ENCODE assay signal across 27 cellular contexts in the genomic region with DNA sequence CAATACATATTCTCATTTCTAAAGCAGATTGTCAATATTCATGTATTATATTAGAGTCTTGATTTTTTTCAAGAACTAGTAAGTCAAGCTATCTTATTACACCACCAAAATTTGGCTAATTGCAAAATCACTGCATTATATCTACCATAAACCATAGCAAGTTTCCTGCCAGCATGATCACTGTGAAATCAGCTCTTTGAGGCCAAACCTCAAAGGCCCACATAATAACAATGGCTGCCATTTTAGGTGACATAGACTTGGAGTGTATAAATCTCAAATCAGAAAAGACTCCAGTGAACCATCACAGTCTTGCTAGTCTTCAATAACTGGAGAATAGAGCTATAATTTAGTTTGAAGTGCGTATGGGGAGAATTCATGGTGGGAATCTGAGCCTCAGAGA.
DNase-seq lines count a peak whose midpoint lies in the region; ATAC-seq and TF ChIP-seq lines count a peak whose summit lies in the region.
"Had no signal": no experiment of that assay in that cellular context is flagged by ENCODE, and none has a peak within 500 bp of the region (broad histone marks: within the 10 kb centered on the region; RNA-seq: fewer than 3 reads in every experiment).

No MANE protein-coding gene starts in this region.

- no peak overlapping the region for H4K8ac ChIP-seq in neuronal stem cell (ENCODE audit: low read depth, low read length)

- H3K4me3 Mint-ChIP-seq in activated CD8-positive, alpha-beta T cell treated with anti-CD3 and anti-CD28 coated beads, Interleukin-2, amount 10 ng/mL, durations not matched to agents 7 days and 5 days, result no peak overlapping the region
- no peak overlapping the region for H3K4me3 Mint-ChIP-seq in activated CD8-positive, alpha-beta T cell treated with anti-CD3 and anti-CD28 coated beads for 36 hours
- H3K4me3 Mint-ChIP-seq: activated CD4-positive, alpha-beta T cell treated with anti-CD3 and anti-CD28 coated beads, Interleukin-2, amount 10 ng/mL, durations not matched to agents 7 days and 5 days; activated T-helper 1 cell treated with anti-CD3 and anti-CD28 coated beads, Interleukin-12 subunit alpha, Interleukin-12 subunit beta, Interleukin-2, Interleukin-4 antibody, amounts not matched to agents 30 ng/mL and 10 ng/mL and 1 ng/mL, durations not matched to agents 14 hours and 24 hours and 36 hours; central memory CD8-positive, alpha-beta T cell had no signal

- H3K23ac ChIP-seq in neuronal stem cell (ENCODE audit: low read depth, low read length, poor library complexity), result no peak overlapping the region

- no peak overlapping the region for H3K9ac ChIP-seq in neuronal stem cell (ENCODE audit: low read depth, low read length, poor library complexity)

- POLR2A ChIA-PET in activated CD8-positive, alpha-beta T cell treated with anti-CD3 and anti-CD28 coated beads, Interleukin-2, amount 10 ng/mL, durations not matched to agents 7 days and 5 days (lab: Charles Lee), result no interaction called here
- POLR2A ChIA-PET in activated CD8-positive, alpha-beta T cell treated with anti-CD3 and anti-CD28 coated beads for 36 hours (lab: Charles Lee), result interaction anchor here (0.5 to 1.2 kb wide), 2 partner anchors 65 to 253 kb away, joined by 3 read pairs; no protein-coding TSS in a partner anchor

- ATAC-seq in activated CD8-positive, alpha-beta T cell treated with anti-CD3 and anti-CD28 coated beads, Interleukin-2, amount 10 ng/mL, durations not matched to agents 7 days and 5 days, result no peak
- ATAC-seq in activated CD8-positive, alpha-beta T cell treated with anti-CD3 and anti-CD28 coated beads for 36 hours, result no peak
- ATAC-seq: A549, Right ventricle myocardium inferior had no signal

- H2BK5ac ChIP-seq in neuronal stem cell (ENCODE audit: low read length), result no peak overlapping the region

- H3K9me3 Mint-ChIP-seq in activated CD8-positive, alpha-beta T cell treated with anti-CD3 and anti-CD28 coated beads, Interleukin-2, amount 10 ng/mL, durations not matched to agents 7 days and 5 days (ENCODE audit: insufficient read depth), result no peaks in the 10 kb centered on the region
- peaks cover 3% of the 10 kb centered on the region for H3K9me3 Mint-ChIP-seq in activated CD8-positive, alpha-beta T cell treated with anti-CD3 and anti-CD28 coated beads for 36 hours
- H3K9me3 Mint-ChIP-seq: activated T-helper 1 cell treated with anti-CD3 and anti-CD28 coated beads, Interleukin-12 subunit alpha, Interleukin-12 subunit beta, Interleukin-2, Interleukin-4 antibody, amounts not matched to agents 30 ng/mL and 10 ng/mL and 1 ng/mL, durations not matched to agents 14 hours and 24 hours and 36 hours; central memory CD8-positive, alpha-beta T cell had no signal

- H2BK120ac ChIP-seq in neuronal stem cell (ENCODE audit: low read depth, low read length), result no peak overlapping the region

- H2BK15ac ChIP-seq in neuronal stem cell (ENCODE audit: low read length), result no peak overlapping the region

- H3K27ac Mint-ChIP-seq in activated CD8-positive, alpha-beta T cell treated with anti-CD3 and anti-CD28 coated beads, Interleukin-2, amount 10 ng/mL, durations not matched to agents 7 days and 5 days, result peak overlapping the region; percentile 76
- H3K27ac Mint-ChIP-seq in activated CD8-positive, alpha-beta T cell treated with anti-CD3 and anti-CD28 coated beads for 36 hours, result no peak overlapping the region
- H3K27ac Mint-ChIP-seq: activated CD4-positive, alpha-beta T cell treated with anti-CD3 and anti-CD28 coated beads, Interleukin-2, amount 10 ng/mL, durations not matched to agents 7 days and 5 days; activated T-helper 1 cell treated with anti-CD3 and anti-CD28 coated beads, Interleukin-12 subunit alpha, Interleukin-12 subunit beta, Interleukin-2, Interleukin-4 antibody, amounts not matched to agents 30 ng/mL and 10 ng/mL and 1 ng/mL, durations not matched to agents 14 hours and 24 hours and 36 hours had no signal

- H3K14ac ChIP-seq in neuronal stem cell (ENCODE audit: low read length), result no peak overlapping the region

- peaks cover 0 to 3% of the 10 kb centered on the region in 2 donors for H3K4me1 ChIP-seq in neuronal stem cell (ENCODE audit: control insufficient read depth in 2 of 2, insufficient read depth in 1 of 2, low read depth in 1 of 2, low read length in 2 of 2)
- H3K4me1 ChIP-seq: A549, right atrium auricular region had no signal

- H3K9me3 ChIP-seq in neuronal stem cell (replicated peaks in 1 of 2; ENCODE audit: control insufficient read depth in 2 of 2, insufficient read depth in 1 of 2, low read depth in 1 of 2, low read length in 2 of 2), result no peaks in the 10 kb centered on the region
- H3K9me3 ChIP-seq: A549, right atrium auricular region, tibial nerve had no signal

- H2BK12ac ChIP-seq in neuronal stem cell (ENCODE audit: low read length), result no peak overlapping the region

- no peaks in the 10 kb centered on the region for H3K36me3 ChIP-seq in neuronal stem cell (replicated peaks in 1 of 2; ENCODE audit: control insufficient read depth in 2 of 2, insufficient read depth in 2 of 2, low read length in 2 of 2)
- H3K36me3 ChIP-seq: right atrium auricular region, tibial nerve, WERI-Rb-1 had no signal

- H3K36me3 Mint-ChIP-seq in activated CD8-positive, alpha-beta T cell treated with anti-CD3 and anti-CD28 coated beads, Interleukin-2, amount 10 ng/mL, durations not matched to agents 7 days and 5 days (ENCODE audit: low read depth), result peaks cover 3% of the 10 kb centered on the region
- H3K36me3 Mint-ChIP-seq in activated CD8-positive, alpha-beta T cell treated with anti-CD3 and anti-CD28 coated beads for 36 hours (ENCODE audit: low read depth), result no peaks in the 10 kb centered on the region

- H3K18ac ChIP-seq in neuronal stem cell (ENCODE audit: low read length), result no peak overlapping the region

- DNase-seq in activated CD8-positive, alpha-beta T cell treated with anti-CD3 and anti-CD28 coated beads, Interleukin-2, amount 10 ng/mL, durations not matched to agents 7 days and 5 days, result no peak
- no peak for DNase-seq in activated CD8-positive, alpha-beta T cell treated with anti-CD3 and anti-CD28 coated beads for 36 hours
- DNase-seq in Jurkat, Clone E6-1 (ENCODE audit: low read depth, low spot score), result peak; percentile 22
- DNase-seq in central memory CD4-positive, alpha-beta T cell, result peak; percentile 3
- DNase-seq in neuronal stem cell (ENCODE audit: low spot score), result no peak
- DNase-seq in posterior cingulate gyrus, result no peak
- no peak for DNase-seq in AML-193 (lab: John Stamatoyannopoulos, UW)
- DNase-seq in activated CD4-positive, alpha-beta T cell treated with anti-CD3 and anti-CD28 coated beads for 1 hour, result no peak
- DNase-seq: activated CD4-positive, alpha-beta T cell treated with anti-CD3 and anti-CD28 coated beads, Interleukin-2, amount 10 ng/mL, durations not matched to agents 7 days and 5 days; activated CD8-positive, alpha-beta memory T cell treated with anti-CD3 and anti-CD28 coated beads, Interleukin-2, amount 50 U/mL, for 4 hours; activated naive CD4-positive, alpha-beta T cell treated with anti-CD3 and anti-CD28 coated beads, Interleukin-2, amount 50 U/mL, for 16 hours; GDM1; hippocampal formation; Kasumi-1; left colon; mammary epithelial cell; MV-4-11; NK-92 treated with Interleukin-12 subunit alpha and Interleukin-12 subunit beta, amount 100 ng/mL, for 24 hours; PC-9; stimulated activated CD4-positive, alpha-beta T cell treated with anti-CD3 and anti-CD28 coated beads, Interleukin-2, amount 100 ng/mL, for 24 hours; WERI-Rb-1 had no signal

- H3K4me1 Mint-ChIP-seq in activated CD8-positive, alpha-beta T cell treated with anti-CD3 and anti-CD28 coated beads, Interleukin-2, amount 10 ng/mL, durations not matched to agents 7 days and 5 days (ENCODE audit: low read depth), result peaks cover 29% of the 10 kb centered on the region
- H3K4me1 Mint-ChIP-seq in activated CD8-positive, alpha-beta T cell treated with anti-CD3 and anti-CD28 coated beads for 36 hours (ENCODE audit: low read depth), result peaks cover 26% of the 10 kb centered on the region

- no peak overlapping the region for H2AK5ac ChIP-seq in neuronal stem cell (ENCODE audit: low read depth, low read length)

- intact Hi-C loops in activated CD8-positive, alpha-beta T cell treated with anti-CD3 and anti-CD28 coated beads for 36 hours (cut with micrococcal nuclease), result no loop called here
- intact Hi-C loops in posterior cingulate gyrus (cut with DNase I), result no loop called here

- H3K4ac ChIP-seq in neuronal stem cell (ENCODE audit: low read length), result no peak overlapping the region

- no peaks in the 10 kb centered on the region for H3K27me3 Mint-ChIP-seq in activated CD8-positive, alpha-beta T cell treated with anti-CD3 and anti-CD28 coated beads, Interleukin-2, amount 10 ng/mL, durations not matched to agents 7 days and 5 days (ENCODE audit: low read depth)
- peaks cover 1% of the 10 kb centered on the region for H3K27me3 Mint-ChIP-seq in activated CD8-positive, alpha-beta T cell treated with anti-CD3 and anti-CD28 coated beads for 36 hours
- H3K27me3 Mint-ChIP-seq: activated CD4-positive, alpha-beta T cell treated with anti-CD3 and anti-CD28 coated beads, Interleukin-2, amount 10 ng/mL, durations not matched to agents 7 days and 5 days; central memory CD8-positive, alpha-beta T cell had no signal

- H3K27ac ChIP-seq in neuronal stem cell (replicated peaks; ENCODE audit: low read length), result no peak overlapping the region
- H3K27ac ChIP-seq: A549, PC-9, right atrium auricular region, tibial nerve, WERI-Rb-1 had no signal

- H4K91ac ChIP-seq in neuronal stem cell (ENCODE audit: low read depth, low read length, poor library complexity), result no peak overlapping the region

- H2AFZ ChIP-seq in neuronal stem cell (ENCODE audit: low read length), result peak overlapping the region; percentile 64
- H2AFZ ChIP-seq: PC-9 had no signal

- H3K4me2 ChIP-seq in neuronal stem cell (ENCODE audit: insufficient read depth, low read length, poor library complexity, severe bottlenecking), result no peak overlapping the region
- H3K4me2 ChIP-seq: A549, PC-9 had no signal

- CTCF ChIA-PET in activated CD8-positive, alpha-beta T cell treated with anti-CD3 and anti-CD28 coated beads, Interleukin-2, amount 10 ng/mL, durations not matched to agents 7 days and 5 days (lab: Charles Lee), result no interaction called here
- CTCF ChIA-PET in activated CD8-positive, alpha-beta T cell treated with anti-CD3 and anti-CD28 coated beads for 36 hours (lab: Charles Lee), result interaction anchor here (1.3 kb wide), 1 partner anchor 47 kb away, joined by 4 read pairs; no protein-coding TSS in a partner anchor

- WGBS in neuronal stem cell (ENCODE audit: extremely low coverage in 2 of 2, insufficient read length in 2 of 2, insufficient replicate concordance in 1 of 2), 2 donors, result no CpG with 5 or more reads among the region's 1 CpG

- no peaks in the 10 kb centered on the region for H3K27me3 ChIP-seq in neuronal stem cell (ENCODE audit: control insufficient read depth in 3 of 3, insufficient read depth in 3 of 3, low read depth in 1 of 3, low read length in 3 of 3)
- H3K27me3 ChIP-seq: right atrium auricular region, tibial nerve had no signal

- no peaks in the 10 kb centered on the region for H3K79me1 ChIP-seq in neuronal stem cell (ENCODE audit: low read depth, low read length)

- no peak overlapping the region for H3K4me3 ChIP-seq in Jurkat, Clone E6-1 (ENCODE audit: low read length)
- no peak overlapping the region for H3K4me3 ChIP-seq in neuronal stem cell (ENCODE audit: low read length in 2 of 2)
- H3K4me3 ChIP-seq: A549, PC-9, right atrium auricular region, tibial nerve had no signal

- TF ChIP-seq CTCF in activated CD8-positive, alpha-beta T cell treated with anti-CD3 and anti-CD28 coated beads for 36 hours (IDR thresholded peaks at IDR 0.05), result no peak

Comparison
In these comparisons a context has a peak if more than half of its experiments do, and no peak if none do; other contexts are left out.
1. DNase-seq: peak in Jurkat, Clone E6-1 (single experiment) and central memory CD4-positive, alpha-beta T cell (single experiment); none in activated CD8-positive, alpha-beta T cell treated with anti-CD3 and anti-CD28 coated beads, Interleukin-2, amount 10 ng/mL, durations not matched to agents 7 days and 5 days (single experiment), activated CD8-positive, alpha-beta T cell treated with anti-CD3 and anti-CD28 coated beads for 36 hours (single experiment), neuronal stem cell (single experiment), posterior cingulate gyrus (0 of 10), AML-193 (0 of 2) and activated CD4-positive, alpha-beta T cell treated with anti-CD3 and anti-CD28 coated beads for 1 hour (single experiment).